1 cellular context compared by ENCODE assay signal in genomic region chr16:56357765-56358322, GRCh38.
TF ChIP-seq lines count a peak whose summit lies in the region.

No MANE protein-coding gene starts in this region.

TF ChIP-seq in IMR-90, 13 proteins besides CTCF, POLR2A, EP300 and RAD21 (continued from another document):
- no peak for TF ChIP-seq ELK1 (IDR thresholded peaks at IDR 0.05; ENCODE audit: borderline replicate concordance, low read depth, low read length)
- TF ChIP-seq MAFK (IDR thresholded peaks at IDR 0.05; ENCODE audit: low read depth, low read length): no peak
- TF ChIP-seq CHD1 (IDR thresholded peaks at IDR 0.05; ENCODE audit: low read depth, low read length): no peak
